ENCODE assay signal across 8 cellular contexts in the genomic region with DNA sequence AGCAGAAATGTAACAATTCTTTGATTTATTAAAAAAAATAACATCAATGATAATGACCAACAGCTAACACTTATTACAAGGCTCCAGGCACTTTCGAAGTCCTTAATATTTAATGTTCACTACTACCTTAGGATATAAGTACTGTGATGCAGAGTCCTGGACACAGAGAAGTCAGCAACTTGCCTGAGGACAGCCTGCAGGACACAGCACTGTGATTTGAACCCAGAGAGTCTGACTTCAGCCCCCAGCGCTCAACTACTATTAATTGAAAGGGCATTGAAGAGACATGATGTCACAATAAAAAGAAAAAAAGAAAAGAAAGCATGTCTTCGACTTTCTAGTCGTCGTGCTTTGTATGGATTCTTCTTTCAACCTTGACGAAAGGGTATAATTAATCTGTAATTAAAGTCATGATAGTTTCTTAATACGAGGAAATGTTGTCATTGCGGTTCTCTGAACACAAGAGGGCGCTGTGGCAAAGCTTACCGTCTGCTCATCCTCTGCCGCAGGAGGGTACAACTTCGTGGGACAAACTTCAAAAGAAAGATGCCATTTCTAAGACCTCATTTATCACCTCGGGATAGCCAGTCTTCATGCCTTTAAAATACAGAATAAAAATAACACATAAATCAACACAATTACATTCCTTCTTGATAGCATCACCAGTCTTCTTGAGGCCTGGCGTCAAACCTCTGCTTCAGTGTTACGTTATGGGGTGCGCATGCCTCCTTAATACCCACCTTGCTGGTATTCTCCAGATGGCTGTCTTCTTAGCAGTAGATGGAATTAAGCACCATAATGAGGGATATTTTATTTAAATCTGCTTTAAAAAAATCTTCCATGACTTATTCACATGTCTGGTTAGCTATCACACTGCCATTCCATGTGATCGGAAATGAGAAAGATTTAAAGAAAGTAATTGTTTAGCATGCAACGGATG.
A peak's percentile ranks its signal among the peaks of the same experiment; 100 is the strongest.
DNase-seq lines count a peak whose midpoint lies in the region; ATAC-seq and TF ChIP-seq lines count a peak whose summit lies in the region.

No MANE protein-coding gene starts in this region.

- ATAC-seq in gastrocnemius medialis: peak in 1 of 2 donors; percentile 42
- ATAC-seq in HG03439 (IDR thresholded peaks at IDR 0.05; ENCODE audit: unreplicated experiment): no peak
- no peak for ATAC-seq in GM21423 (IDR thresholded peaks at IDR 0.05; ENCODE audit: unreplicated experiment)

- H3K36me3 ChIP-seq in right atrium auricular region (no peaks in the 10 kb centered on the region), gastrocnemius medialis (no peaks in the 10 kb centered on the region)

- TF ChIP-seq POLR2A in gastrocnemius medialis (IDR thresholded peaks at IDR 0.05): no peak

- no peaks in the 10 kb centered on the region for H3K9me3 ChIP-seq in right atrium auricular region
- no peaks in the 10 kb centered on the region for H3K9me3 ChIP-seq in gastrocnemius medialis

- intact Hi-C loops in gastrocnemius medialis (cut with DNase I; ENCODE audit: low total_unique reads): loop anchor here (2.0 to 10.0 kb wide), 3 partner anchors 438 to 1376 kb away; no protein-coding TSS in a partner anchor

- peak; percentile 82 to 89 for TF ChIP-seq CTCF in right atrium auricular region (IDR thresholded peaks at IDR 0.05)
- peak; percentile 62 to 86 (median 75) for TF ChIP-seq CTCF in gastrocnemius medialis (IDR thresholded peaks at IDR 0.05 in 4 of 5, conservative IDR thresholded peaks at IDR 0.05 in 1 of 5)

- in situ Hi-C loops in gastrocnemius medialis (cut with MboI; ENCODE audit: low sequenced_read_pairs in 4 of 4): loop anchor here (10.0 to 25.0 kb wide), 4 partner anchors 746 to 1378 kb away; a partner anchor contains a TSS

- DNase-seq in ELR (ENCODE audit: low read depth): peak; percentile 61
- peak; percentile 67 for DNase-seq in M059J (ENCODE audit: low read depth)
- DNase-seq in SKM-1 (lab: John Stamatoyannopoulos, UW; ENCODE audit: unreplicated experiment): peak; percentile 66
- DNase-seq in amniotic epithelial cell (ENCODE audit: low read depth): peak; percentile 78
- DNase-seq in right atrium auricular region (ENCODE audit: low spot score): peak; percentile 68
- no peak for DNase-seq in gastrocnemius medialis

- H3K27ac ChIP-seq in right atrium auricular region (no peak overlapping the region), gastrocnemius medialis (no peak overlapping the region)

- no peak overlapping the region for H3K4me3 ChIP-seq in right atrium auricular region
- H3K4me3 ChIP-seq in gastrocnemius medialis: no peak overlapping the region

- H3K27me3 ChIP-seq in right atrium auricular region: no peaks in the 10 kb centered on the region
- no peaks in the 10 kb centered on the region for H3K27me3 ChIP-seq in gastrocnemius medialis

- peaks cover 0 to 32% of the 10 kb centered on the region in 2 donors for H3K4me1 ChIP-seq in right atrium auricular region
- H3K4me1 ChIP-seq in gastrocnemius medialis: peaks cover 10 to 12% of the 10 kb centered on the region in 2 donors

Comparison
In these comparisons a context has a peak if more than half of its experiments do, and no peak if none do; other contexts are left out.
1. DNase-seq: peak in ELR (single experiment), M059J (single experiment), SKM-1 (single experiment), amniotic epithelial cell (single experiment) and right atrium auricular region (single experiment); none in gastrocnemius medialis (0 of 2).